In the genomic region with DNA sequence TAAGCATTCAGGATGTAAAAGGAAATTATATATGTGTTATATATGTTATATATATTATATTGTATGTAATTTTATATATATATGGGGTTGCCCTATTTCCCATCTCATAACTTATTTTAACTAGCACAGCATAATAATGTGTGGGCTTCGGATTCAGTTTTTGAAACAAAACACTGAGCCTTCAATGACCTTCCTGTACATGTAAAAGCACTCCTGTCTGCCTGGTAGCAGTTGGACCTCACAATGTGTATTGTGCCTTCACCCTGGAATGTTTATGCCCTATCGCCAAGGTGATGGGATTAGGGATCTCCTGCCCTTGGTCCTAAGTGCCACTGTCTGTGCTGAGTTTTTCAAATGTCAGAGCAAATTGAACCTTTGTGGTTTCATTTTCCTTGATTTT, we compare ENCODE assay signal across 9 cellular contexts.
DNase-seq lines count a peak whose midpoint lies in the region; ATAC-seq and TF ChIP-seq lines count a peak whose summit lies in the region.
"Had no signal": no experiment of that assay in that cellular context is flagged by ENCODE, and none has a peak within 500 bp of the region (broad histone marks: within the 10 kb centered on the region; RNA-seq: fewer than 3 reads in every experiment).

No MANE protein-coding gene starts in this region.

- H3K4me3 ChIP-seq in choroid plexus epithelial cell (ENCODE audit: low read depth, low read length) = no peak overlapping the region
- no peak overlapping the region for H3K4me3 ChIP-seq in prostate gland
- H3K4me3 ChIP-seq in hepatocyte = no peak overlapping the region
- H3K4me3 ChIP-seq: K562 had no signal

- H3K4me1 ChIP-seq in prostate gland (replicated peaks) (no peaks in the 10 kb centered on the region), hepatocyte (ENCODE audit: insufficient read depth) (no peaks in the 10 kb centered on the region)

- H3K9me2 ChIP-seq in hepatocyte (replicated peaks; ENCODE audit: insufficient read depth) = no peaks in the 10 kb centered on the region

- 44% methylated on average over 2 of the region's 2 CpGs for WGBS in prostate gland
- WGBS in hepatocyte (ENCODE audit: low lambda C conversion rate, missing lambda C conversion rate) = 72% methylated on average over 2 of the region's 2 CpGs

- H3K27ac ChIP-seq in prostate gland = no peak overlapping the region
- no peak overlapping the region for H3K27ac ChIP-seq in substantia nigra (ENCODE audit: low read depth, low read length, poor library complexity, severe bottlenecking)
- H3K27ac ChIP-seq in hepatocyte = no peak overlapping the region

- intact Hi-C loops in prostate gland (cut with DNase I) = no loop called here

- TF ChIP-seq CTCF in choroid plexus epithelial cell (conservative IDR thresholded peaks at IDR 0.05; ENCODE audit: low read depth, low read length) (no peak), prostate gland (IDR thresholded peaks at IDR 0.05) (no peak), hepatocyte (IDR thresholded peaks at IDR 0.05; ENCODE audit: poor library complexity) (no peak)

- DNase-seq in choroid plexus epithelial cell (ENCODE audit: low read depth) = peak; percentile 6
- DNase-seq in prostate gland (ENCODE audit: low spot score) = peak; percentile 62
- DNase-seq in substantia nigra (lab: John Stamatoyannopoulos, UW) = no peak
- no peak for DNase-seq in medulla oblongata (ENCODE audit: extremely low spot score)
- DNase-seq in hepatocyte (ENCODE audit: low spot score) = no peak
- no peak for DNase-seq in NK-92 treated with Interleukin-12 subunit alpha and Interleukin-12 subunit beta, amount 100 ng/mL, for 24 hours (lab: John Stamatoyannopoulos, UW)

- H2AFZ ChIP-seq in hepatocyte = no peak overlapping the region

- H3K36me3 ChIP-seq in prostate gland (no peaks in the 10 kb centered on the region), hepatocyte (replicated peaks; ENCODE audit: insufficient read depth, low read depth) (no peaks in the 10 kb centered on the region)

- no peak overlapping the region for H3K4me2 ChIP-seq in hepatocyte

- ATAC-seq in GM21423 (IDR thresholded peaks at IDR 0.05; ENCODE audit: unreplicated experiment) (peak; percentile 31), HG03196 (IDR thresholded peaks at IDR 0.05; ENCODE audit: unreplicated experiment) (peak; percentile 26)
- ATAC-seq: K562 had no signal

- no peaks in the 10 kb centered on the region for H3K79me2 ChIP-seq in hepatocyte

- H4K20me1 ChIP-seq in hepatocyte (ENCODE audit: insufficient read depth, poor library complexity, severe bottlenecking) = no peaks in the 10 kb centered on the region

- no peak for TF ChIP-seq POLR2A in prostate gland (IDR thresholded peaks at IDR 0.05)

- H3K27me3 ChIP-seq in prostate gland (replicated peaks; ENCODE audit: insufficient read depth) = no peaks in the 10 kb centered on the region
- no peaks in the 10 kb centered on the region for H3K27me3 ChIP-seq in hepatocyte

- H3K9me3 ChIP-seq in prostate gland (no peaks in the 10 kb centered on the region), hepatocyte (ENCODE audit: low read depth) (no peaks in the 10 kb centered on the region)

Comparison
In these comparisons a context has a peak if more than half of its experiments do, and no peak if none do; other contexts are left out.
1. DNase-seq: peak in choroid plexus epithelial cell (single experiment) and prostate gland (single experiment); none in substantia nigra (0 of 49), medulla oblongata (single experiment), hepatocyte (single experiment) and NK-92 treated with Interleukin-12 subunit alpha and Interleukin-12 subunit beta, amount 100 ng/mL, for 24 hours (single experiment).